In genomic region chr15:73228128-73228646, GRCh38 we compare ENCODE assay signal across 20 cellular contexts.
DNase-seq lines count a peak whose midpoint lies in the region; ATAC-seq, FAIRE-seq and TF ChIP-seq lines count a peak whose summit lies in the region.
"Had no signal": no experiment of that assay in that cellular context is flagged by ENCODE, and none has a peak within 500 bp of the region (broad histone marks: within the 10 kb centered on the region; RNA-seq: fewer than 3 reads in every experiment).

No MANE protein-coding gene starts in this region.

- DNase-seq in NOMO-1 treated with DMSO at 0.1 percent for 48 hours (lab: John Stamatoyannopoulos, UW; ENCODE audit: unreplicated experiment) (peak; percentile 2), NOMO-1 (lab: John Stamatoyannopoulos, UW; ENCODE audit: unreplicated experiment in 2 of 2) (no peak), OCI-M1 (lab: John Stamatoyannopoulos, UW) (peak; percentile 43), pancreas (no peak), NCI-H2029 treated with DMSO at 0.1 percent for 48 hours (lab: John Stamatoyannopoulos, UW) (no peak)
- DNase-seq: 8988T, COR-L47, DMS153, GM23248, HCEC 1CT, KBM-7, NCI-H1105 treated with DMSO at 0.1 percent for 48 hours, NCI-H1694 treated with DMSO at 0.1 percent for 48 hours, NCI-H2107, NCI-H510A, SJCRH30 had no signal

- no peak for ATAC-seq in pancreas
- no peak for ATAC-seq in HG03159 (IDR thresholded peaks at IDR 0.05; ENCODE audit: unreplicated experiment)
- ATAC-seq in GM21786 (IDR thresholded peaks at IDR 0.05; ENCODE audit: unreplicated experiment) = no peak
- ATAC-seq: GM12878 had no signal

- H3K36me3 ChIP-seq in pancreas = no peaks in the 10 kb centered on the region
- H3K36me3 ChIP-seq: SJCRH30 had no signal

- H3K27me3 ChIP-seq in pancreas = no peaks in the 10 kb centered on the region
- H3K27me3 ChIP-seq: SJCRH30 had no signal

- intact Hi-C loops in pancreas (cut with DNase I) = no loop called here

- H3K27ac ChIP-seq in pancreas = no peak overlapping the region
- H3K27ac ChIP-seq: GM23248, SJCRH30 had no signal

- no peaks in the 10 kb centered on the region for H3K9me3 ChIP-seq in pancreas
- H3K9me3 ChIP-seq: SJCRH30 had no signal

- no peak overlapping the region for H3K4me3 ChIP-seq in pancreas
- H3K4me3 ChIP-seq: GM12878, GM23248, SJCRH30 had no signal

- WGBS in pancreas, 2 donors = 96 to 100% methylated on average over 1 of the region's 1 CpG

- no peaks in the 10 kb centered on the region for H3K4me1 ChIP-seq in pancreas
- H3K4me1 ChIP-seq: SJCRH30 had no signal

- TF ChIP-seq CTCF in pancreas (IDR thresholded peaks at IDR 0.05) = no peak

- FAIRE-seq in endometrium (lab: Jason Lieb, UNC) = peak; percentile 81
- peak; percentile 76 for FAIRE-seq in pancreas (lab: Jason Lieb, UNC)
- FAIRE-seq: GM12878 had no signal

Comparison
In these comparisons a context has a peak if more than half of its experiments do, and no peak if none do; other contexts are left out.
1. DNase-seq: peak in NOMO-1 treated with DMSO at 0.1 percent for 48 hours (single experiment) and OCI-M1 (single experiment); none in NOMO-1 (0 of 2), pancreas (0 of 6) and NCI-H2029 treated with DMSO at 0.1 percent for 48 hours (single experiment).